20 cellular contexts compared by ENCODE assay signal in genomic region chr1:44817307-44817706, GRCh38. TPM values are rescaled to one million over a fixed set of nuclear protein-coding genes. Genes with fewer than 3 reads are reported as not detected.
DNase-seq lines count a peak whose midpoint lies in the region; ATAC-seq and TF ChIP-seq lines count a peak whose summit lies in the region.
"Had no signal": no experiment of that assay in that cellular context is flagged by ENCODE, and none has a peak within 500 bp of the region (broad histone marks: within the 10 kb centered on the region; RNA-seq: fewer than 3 reads in every experiment).

No MANE protein-coding gene starts in this region.

- no peak overlapping the region for H3K27ac ChIP-seq in coronary artery
- H3K27ac ChIP-seq: sigmoid colon had no signal

- no peaks in the 10 kb centered on the region for H3K9me3 Mint-ChIP-seq in activated naive CD4-positive, alpha-beta T cell treated with anti-CD3 and anti-CD28 coated beads, Interleukin-2, amount 10 ng/mL, durations not matched to agents 7 days and 5 days
- no peaks in the 10 kb centered on the region for H3K9me3 Mint-ChIP-seq in activated T-helper 1 cell treated with anti-CD3 and anti-CD28 coated beads, Interleukin-12 subunit alpha, Interleukin-12 subunit beta, Interleukin-2, Interleukin-4 antibody, amounts not matched to agents 30 ng/mL and 10 ng/mL and 1 ng/mL, durations not matched to agents 14 hours and 24 hours and 36 hours
- H3K9me3 Mint-ChIP-seq in immature natural killer cell = no peaks in the 10 kb centered on the region
- no peaks in the 10 kb centered on the region for H3K9me3 Mint-ChIP-seq in stimulated activated memory B cell treated with anti-CD40 and anti-IgM and Interleukin-4, amounts not matched to agents 10 μg/mL and 1 μg/mL and 100 μg/mL, for 72 hours

- peak overlapping the region; percentile 29 for H3K4me3 Mint-ChIP-seq in activated naive CD4-positive, alpha-beta T cell treated with anti-CD3 and anti-CD28 coated beads, Interleukin-2, amount 10 ng/mL, durations not matched to agents 7 days and 5 days
- H3K4me3 Mint-ChIP-seq in activated T-helper 1 cell treated with anti-CD3 and anti-CD28 coated beads, Interleukin-12 subunit alpha, Interleukin-12 subunit beta, Interleukin-2, Interleukin-4 antibody, amounts not matched to agents 30 ng/mL and 10 ng/mL and 1 ng/mL, durations not matched to agents 14 hours and 24 hours and 36 hours = peak overlapping the region; percentile 58
- peak overlapping the region in 4 of 5 donors; percentile 9 to 72 (median 60) for H3K4me3 Mint-ChIP-seq in immature natural killer cell
- H3K4me3 Mint-ChIP-seq in stimulated activated memory B cell treated with anti-CD40 and anti-IgM and Interleukin-4, amounts not matched to agents 10 μg/mL and 1 μg/mL and 100 μg/mL, for 72 hours = no peak overlapping the region

- CTCF ChIA-PET in activated naive CD4-positive, alpha-beta T cell treated with anti-CD3 and anti-CD28 coated beads, Interleukin-2, amount 10 ng/mL, durations not matched to agents 7 days and 5 days (lab: Charles Lee) = interaction anchor here (1.8 to 6.9 kb wide), 4 partner anchors 8 to 89 kb away, joined by 4 to 68 read pairs (median 26); partner anchors contain the start of genes BTBD19, DYNLT4 and PLK3

- no peak for TF ChIP-seq CTCF in coronary artery (IDR thresholded peaks at IDR 0.05)

- peak overlapping the region; percentile 74 for H3K27ac Mint-ChIP-seq in activated naive CD4-positive, alpha-beta T cell treated with anti-CD3 and anti-CD28 coated beads, Interleukin-2, amount 10 ng/mL, durations not matched to agents 7 days and 5 days
- peak overlapping the region; percentile 76 for H3K27ac Mint-ChIP-seq in activated T-helper 1 cell treated with anti-CD3 and anti-CD28 coated beads, Interleukin-12 subunit alpha, Interleukin-12 subunit beta, Interleukin-2, Interleukin-4 antibody, amounts not matched to agents 30 ng/mL and 10 ng/mL and 1 ng/mL, durations not matched to agents 14 hours and 24 hours and 36 hours
- H3K27ac Mint-ChIP-seq in immature natural killer cell = peak overlapping the region; percentile 54 to 100 (median 79)
- peak overlapping the region; percentile 100 for H3K27ac Mint-ChIP-seq in stimulated activated memory B cell treated with anti-CD40 and anti-IgM and Interleukin-4, amounts not matched to agents 10 μg/mL and 1 μg/mL and 100 μg/mL, for 72 hours

- ATAC-seq in stimulated activated memory B cell treated with anti-CD40 and anti-IgM and Interleukin-4, amounts not matched to agents 10 μg/mL and 1 μg/mL and 100 μg/mL, for 72 hours = no peak
- no peak for ATAC-seq in HG03135 (IDR thresholded peaks at IDR 0.05; ENCODE audit: unreplicated experiment)
- ATAC-seq: heart right ventricle had no signal

- no peak for DNase-seq in activated naive CD4-positive, alpha-beta T cell treated with anti-CD3 and anti-CD28 coated beads, Interleukin-2, amount 10 ng/mL, durations not matched to agents 7 days and 5 days
- no peak for DNase-seq in activated naive CD4-positive, alpha-beta T cell treated with anti-CD3 and anti-CD28 coated beads, Interleukin-2, amount 50 U/mL, for 16 hours
- no peak for DNase-seq in activated T-helper 1 cell treated with anti-CD3 and anti-CD28 coated beads, Interleukin-12 subunit alpha, Interleukin-12 subunit beta, Interleukin-2, Interleukin-4 antibody, amounts not matched to agents 30 ng/mL and 10 ng/mL and 1 ng/mL, durations not matched to agents 14 hours and 24 hours and 36 hours (ENCODE audit: low spot score)
- DNase-seq in immature natural killer cell (no peak), dermis blood vessel endothelial cell (no peak), coronary artery (ENCODE audit: low spot score) (no peak)
- DNase-seq: GF-D8, NCI-H1092 treated with DMSO at 0.1 percent for 48 hours, NCI-H2171 treated with DMSO at 0.1 percent for 48 hours, NCI-H82, occipital lobe had no signal

- H3K27me3 Mint-ChIP-seq in activated naive CD4-positive, alpha-beta T cell treated with anti-CD3 and anti-CD28 coated beads, Interleukin-2, amount 10 ng/mL, durations not matched to agents 7 days and 5 days = no peaks in the 10 kb centered on the region
- no peaks in the 10 kb centered on the region for H3K27me3 Mint-ChIP-seq in activated T-helper 1 cell treated with anti-CD3 and anti-CD28 coated beads, Interleukin-12 subunit alpha, Interleukin-12 subunit beta, Interleukin-2, Interleukin-4 antibody, amounts not matched to agents 30 ng/mL and 10 ng/mL and 1 ng/mL, durations not matched to agents 14 hours and 24 hours and 36 hours (ENCODE audit: insufficient read depth)
- H3K27me3 Mint-ChIP-seq in immature natural killer cell (ENCODE audit: low read depth in 3 of 3) = peaks cover 4 to 16% (median 11%) of the 10 kb centered on the region in 3 donors
- no peaks in the 10 kb centered on the region for H3K27me3 Mint-ChIP-seq in stimulated activated memory B cell treated with anti-CD40 and anti-IgM and Interleukin-4, amounts not matched to agents 10 μg/mL and 1 μg/mL and 100 μg/mL, for 72 hours

- H3K4me1 Mint-ChIP-seq in activated naive CD4-positive, alpha-beta T cell treated with anti-CD3 and anti-CD28 coated beads, Interleukin-2, amount 10 ng/mL, durations not matched to agents 7 days and 5 days = peaks cover 65% of the 10 kb centered on the region
- peaks cover 68% of the 10 kb centered on the region for H3K4me1 Mint-ChIP-seq in activated T-helper 1 cell treated with anti-CD3 and anti-CD28 coated beads, Interleukin-12 subunit alpha, Interleukin-12 subunit beta, Interleukin-2, Interleukin-4 antibody, amounts not matched to agents 30 ng/mL and 10 ng/mL and 1 ng/mL, durations not matched to agents 14 hours and 24 hours and 36 hours (ENCODE audit: low read depth)
- H3K4me1 Mint-ChIP-seq in immature natural killer cell = peaks cover 53 to 65% of the 10 kb centered on the region in 2 donors
- H3K4me1 Mint-ChIP-seq in stimulated activated memory B cell treated with anti-CD40 and anti-IgM and Interleukin-4, amounts not matched to agents 10 μg/mL and 1 μg/mL and 100 μg/mL, for 72 hours = peaks cover 50% of the 10 kb centered on the region

- H3K4me3 ChIP-seq in coronary artery = no peak overlapping the region
- H3K4me3 ChIP-seq: heart right ventricle, sigmoid colon, thoracic aorta had no signal

- intact Hi-C loops in activated T-helper 1 cell treated with anti-CD3 and anti-CD28 coated beads, Interleukin-12 subunit alpha, Interleukin-12 subunit beta, Interleukin-2, Interleukin-4 antibody, amounts not matched to agents 30 ng/mL and 10 ng/mL and 1 ng/mL, durations not matched to agents 14 hours and 24 hours and 36 hours (cut with micrococcal nuclease) = loop anchor here (5.0 kb wide), 1 partner anchor 870 kb away; the partner anchor contains the start of genes GPBP1L1 and TMEM69

- peaks cover 14% of the 10 kb centered on the region for H3K36me3 Mint-ChIP-seq in activated naive CD4-positive, alpha-beta T cell treated with anti-CD3 and anti-CD28 coated beads, Interleukin-2, amount 10 ng/mL, durations not matched to agents 7 days and 5 days
- H3K36me3 Mint-ChIP-seq in activated T-helper 1 cell treated with anti-CD3 and anti-CD28 coated beads, Interleukin-12 subunit alpha, Interleukin-12 subunit beta, Interleukin-2, Interleukin-4 antibody, amounts not matched to agents 30 ng/mL and 10 ng/mL and 1 ng/mL, durations not matched to agents 14 hours and 24 hours and 36 hours (ENCODE audit: low read depth) = peaks cover 31% of the 10 kb centered on the region
- no peaks in the 10 kb centered on the region for H3K36me3 Mint-ChIP-seq in immature natural killer cell
- peaks cover 15% of the 10 kb centered on the region for H3K36me3 Mint-ChIP-seq in stimulated activated memory B cell treated with anti-CD40 and anti-IgM and Interleukin-4, amounts not matched to agents 10 μg/mL and 1 μg/mL and 100 μg/mL, for 72 hours

RNA-seq across cellular contexts. Expression of gene BTBD19, which starts 9.0 kb away (rescaled TPM):
- 22.6 and 24.1 TPM in 2 replicates for total RNA-seq in activated T-helper 1 cell treated with anti-CD3 and anti-CD28 coated beads, Interleukin-12 subunit alpha, Interleukin-12 subunit beta, Interleukin-2, Interleukin-4 antibody, amounts not matched to agents 30 ng/mL and 10 ng/mL and 1 ng/mL, durations not matched to agents 14 hours and 24 hours and 36 hours
- polyA plus RNA-seq in immature natural killer cell = under 1 TPM in 1 of 3 donors, not detected in 2; 0.38 TPM
- total RNA-seq in dermis blood vessel endothelial cell = 7.0 and 8.5 TPM in 2 replicates

RNA-seq across cellular contexts. Expression of gene DYNLT4, which starts 10.2 kb away (rescaled TPM):
- total RNA-seq in activated T-helper 1 cell treated with anti-CD3 and anti-CD28 coated beads, Interleukin-12 subunit alpha, Interleukin-12 subunit beta, Interleukin-2, Interleukin-4 antibody, amounts not matched to agents 30 ng/mL and 10 ng/mL and 1 ng/mL, durations not matched to agents 14 hours and 24 hours and 36 hours = 0.44 TPM in 1 of 2 replicates, not detected in the other
- not detected for polyA plus RNA-seq in immature natural killer cell
- total RNA-seq in dermis blood vessel endothelial cell = 0.14 TPM in 1 of 2 replicates, not detected in the other
- total RNA-seq: mesenteric fat pad, occipital lobe, thoracic aorta had no signal
- polyA plus RNA-seq: fibroblast of lung had no signal

RNA-seq across cellular contexts. Expression of gene PLK3, which starts 17.1 kb away (rescaled TPM):
- 208 and 211 TPM in 2 replicates for total RNA-seq in activated T-helper 1 cell treated with anti-CD3 and anti-CD28 coated beads, Interleukin-12 subunit alpha, Interleukin-12 subunit beta, Interleukin-2, Interleukin-4 antibody, amounts not matched to agents 30 ng/mL and 10 ng/mL and 1 ng/mL, durations not matched to agents 14 hours and 24 hours and 36 hours
- 1 to 10 TPM; 2.1 to 5.0 (median 2.1) TPM for polyA plus RNA-seq in immature natural killer cell
- total RNA-seq in dermis blood vessel endothelial cell = 18.8 and 43.1 TPM in 2 replicates

RNA-seq across cellular contexts. Expression of gene PTCH2, which starts 25.7 kb away (rescaled TPM):
- 1.3 and 1.5 TPM in 2 replicates for total RNA-seq in activated T-helper 1 cell treated with anti-CD3 and anti-CD28 coated beads, Interleukin-12 subunit alpha, Interleukin-12 subunit beta, Interleukin-2, Interleukin-4 antibody, amounts not matched to agents 30 ng/mL and 10 ng/mL and 1 ng/mL, durations not matched to agents 14 hours and 24 hours and 36 hours
- polyA plus RNA-seq in immature natural killer cell = under 1 TPM in 1 of 3 donors, not detected in 2; 0.20 TPM
- under 0.01 and 0.05 TPM in 2 replicates for total RNA-seq in dermis blood vessel endothelial cell

RNA-seq across cellular contexts. Expression of gene BEST4, which starts 29.3 kb away (rescaled TPM):
- 0.47 and 0.54 TPM in 2 replicates for total RNA-seq in activated T-helper 1 cell treated with anti-CD3 and anti-CD28 coated beads, Interleukin-12 subunit alpha, Interleukin-12 subunit beta, Interleukin-2, Interleukin-4 antibody, amounts not matched to agents 30 ng/mL and 10 ng/mL and 1 ng/mL, durations not matched to agents 14 hours and 24 hours and 36 hours
- polyA plus RNA-seq in immature natural killer cell = under 1 TPM in 1 of 3 donors, not detected in 2; 0.37 TPM
- total RNA-seq in dermis blood vessel endothelial cell = not detected in 2 replicates
- total RNA-seq: dermis microvascular lymphatic vessel endothelial cell, H4 had no signal
